In genomic region chr12:92141585-92142244, GRCh38 we compare ENCODE assay signal across 8 cellular contexts. TPM values are rescaled to one million over a fixed set of nuclear protein-coding genes. Genes with fewer than 3 reads are reported as not detected.
A peak's percentile ranks its signal among the peaks of the same experiment; 100 is the strongest.
DNase-seq lines count a peak whose midpoint lies in the region; ATAC-seq and TF ChIP-seq lines count a peak whose summit lies in the region.

No MANE protein-coding gene starts in this region.

- H3K4me3 ChIP-seq in esophagus muscularis mucosa = peak overlapping the region; percentile 77 to 97 (median 91)
- peak overlapping the region; percentile 88 for H3K4me3 ChIP-seq in rectal smooth muscle tissue (ENCODE audit: low read length)

- H3K27me3 ChIP-seq in esophagus muscularis mucosa = no peaks in the 10 kb centered on the region
- no peaks in the 10 kb centered on the region for H3K27me3 ChIP-seq in rectal smooth muscle tissue (ENCODE audit: control insufficient read depth, insufficient read depth, low read length)

- no peak overlapping the region for H3K9ac ChIP-seq in rectal smooth muscle tissue (ENCODE audit: low read length)

- TF ChIP-seq POLR2A in esophagus muscularis mucosa (IDR thresholded peaks at IDR 0.05; ENCODE audit: low read depth) = no peak

- H3K27ac ChIP-seq in esophagus muscularis mucosa (replicated peaks in 1 of 4) = peak overlapping the region; percentile 99
- H3K27ac ChIP-seq in rectal smooth muscle tissue (ENCODE audit: low read depth, low read length) = peak overlapping the region; percentile 49

- H3K36me3 ChIP-seq in esophagus muscularis mucosa = peaks cover 0 to 43% (median 8%) of the 10 kb centered on the region in 4 donors
- H3K36me3 ChIP-seq in rectal smooth muscle tissue (ENCODE audit: control insufficient read depth, insufficient read depth, low read length) = peaks cover 4% of the 10 kb centered on the region

- 10% methylated on average over 5 of the region's 5 CpGs for WGBS in esophagus muscularis mucosa

- peaks cover 16 to 40% (median 34%) of the 10 kb centered on the region in 4 donors for H3K4me1 ChIP-seq in esophagus muscularis mucosa
- H3K4me1 ChIP-seq in rectal smooth muscle tissue (ENCODE audit: control insufficient read depth, insufficient read depth, low read length) = peaks cover 10% of the 10 kb centered on the region

- intact Hi-C loops in esophagus muscularis mucosa (cut with DNase I) = loop anchor here (2.0 to 10.0 kb wide), 5 partner anchors 64 to 413 kb away; no protein-coding TSS in a partner anchor

- no peaks in the 10 kb centered on the region for H3K9me3 ChIP-seq in esophagus muscularis mucosa

- no peak for TF ChIP-seq CTCF in esophagus muscularis mucosa (IDR thresholded peaks at IDR 0.05)

- DNase-seq in DMS 273 (lab: John Stamatoyannopoulos, UW; ENCODE audit: unreplicated experiment) (peak; percentile 15), DMS 273 treated with DMSO at 0.1 percent for 48 hours (lab: John Stamatoyannopoulos, UW) (no peak), esophagus muscularis mucosa (ENCODE audit: extremely low spot score) (no peak)
- no peak for DNase-seq in stimulated activated CD4-positive, alpha-beta T cell treated with anti-CD3 and anti-CD28 coated beads, Interleukin-1b, Interleukin-23, amount 100 ng/mL, for 48 hours
- no peak for DNase-seq in stimulated activated CD4-positive, alpha-beta T cell treated with anti-CD3 and anti-CD28 coated beads, Interleukin-2, amount 100 ng/mL, for 24 hours

- no peak for ATAC-seq in HG03439 (IDR thresholded peaks at IDR 0.05; ENCODE audit: unreplicated experiment)

- no peak for TF ChIP-seq EP300 in esophagus muscularis mucosa (IDR thresholded peaks at IDR 0.05)

TF ChIP-seq in PFSK-1, 5 proteins besides CTCF, POLR2A, EP300 and RAD21:
- TF ChIP-seq SIN3A (IDR thresholded peaks at IDR 0.05; ENCODE audit: borderline replicate concordance, insufficient read depth, low read length) (peak; percentile 88; the same call in 1 of the 2 replicates), TAF1 (IDR thresholded peaks at IDR 0.05; ENCODE audit: borderline replicate concordance, insufficient read depth, low read length) (no peak), POLR2AphosphoS5 (IDR thresholded peaks at IDR 0.05; ENCODE audit: low read depth, low read length) (no peak; the same call in 1 of the 2 replicates)

RNA-seq across cellular contexts. Expression of gene BTG1, which starts 3.9 kb away (rescaled TPM):
- 72.9 TPM for polyA plus RNA-seq in PFSK-1 (2012; ENCODE audit: insufficient read length, low read depth)
- total RNA-seq in esophagus muscularis mucosa = 10 to 100 TPM; 40.6 to 66.4 (median 43.1) TPM
